Comparison of ENCODE assay signal across 8 cellular contexts in the genomic region with DNA sequence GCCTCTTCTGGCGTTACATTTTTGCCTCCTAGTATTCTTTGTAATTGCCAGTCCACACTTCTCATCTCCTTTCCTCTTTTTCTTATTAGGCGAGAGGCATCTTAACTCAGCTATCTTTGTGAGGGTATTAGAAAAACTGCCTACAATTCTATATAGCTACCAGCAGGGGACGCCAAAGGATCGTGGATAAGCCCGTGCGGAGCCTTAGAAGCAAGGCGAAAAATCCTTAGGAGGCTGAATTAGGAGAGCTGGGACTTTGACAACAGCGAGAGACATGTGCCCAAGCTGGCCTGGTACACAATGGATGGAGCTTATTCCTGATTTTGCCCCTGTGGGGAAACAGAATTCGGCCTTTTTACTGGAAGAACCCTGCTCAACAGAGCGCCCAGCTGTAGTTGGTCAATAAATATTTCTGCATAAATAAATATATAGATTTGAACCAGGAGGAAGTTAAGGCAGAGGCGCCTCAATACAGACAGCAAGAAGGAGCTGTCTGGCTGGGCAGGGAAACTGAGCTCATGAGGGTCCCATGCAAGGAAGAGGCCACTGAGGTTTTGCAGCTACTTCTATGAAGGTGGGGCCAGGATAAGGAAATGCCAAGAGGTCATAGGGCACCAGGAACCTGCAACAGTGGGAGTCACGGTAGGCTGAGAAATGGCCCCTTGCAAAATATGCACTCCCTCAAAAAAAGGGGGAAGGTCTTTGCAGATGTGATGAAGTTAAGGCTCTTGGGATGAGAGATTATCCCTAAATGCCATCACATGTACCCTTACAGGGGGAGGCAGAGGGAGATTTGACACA. TPM values are rescaled to one million over a fixed set of nuclear protein-coding genes. Genes with fewer than 3 reads are reported as not detected.
DNase-seq lines count a peak whose midpoint lies in the region; ATAC-seq, FAIRE-seq and TF ChIP-seq lines count a peak whose summit lies in the region.

No MANE protein-coding gene starts in this region.

- no peaks in the 10 kb centered on the region for H3K9me3 Mint-ChIP-seq in activated CD4-positive, alpha-beta memory T cell treated with anti-CD3 and anti-CD28 coated beads, Interleukin-2, amount 10 ng/mL, durations not matched to agents 7 days and 5 days

- H3K9me3 ChIP-seq in gastroesophageal sphincter (no peaks in the 10 kb centered on the region), pancreas (no peaks in the 10 kb centered on the region)

- H3K27ac Mint-ChIP-seq in activated CD4-positive, alpha-beta memory T cell treated with anti-CD3 and anti-CD28 coated beads, Interleukin-2, amount 10 ng/mL, durations not matched to agents 7 days and 5 days: no peak overlapping the region

- H3K27me3 Mint-ChIP-seq in activated CD4-positive, alpha-beta memory T cell treated with anti-CD3 and anti-CD28 coated beads, Interleukin-2, amount 10 ng/mL, durations not matched to agents 7 days and 5 days: no peaks in the 10 kb centered on the region

- no peak for TF ChIP-seq EP300 in gastroesophageal sphincter (IDR thresholded peaks at IDR 0.05)

- no peaks in the 10 kb centered on the region for H3K4me1 Mint-ChIP-seq in activated CD4-positive, alpha-beta memory T cell treated with anti-CD3 and anti-CD28 coated beads, Interleukin-2, amount 10 ng/mL, durations not matched to agents 7 days and 5 days

- H3K27ac ChIP-seq in gastroesophageal sphincter (no peak overlapping the region), pancreas (no peak overlapping the region)

- TF ChIP-seq POLR2A in gastroesophageal sphincter (IDR thresholded peaks at IDR 0.05): no peak

- peak; percentile 91 to 95 (median 92) for TF ChIP-seq CTCF in gastroesophageal sphincter (IDR thresholded peaks at IDR 0.05)
- peak; percentile 77 to 91 (median 82) for TF ChIP-seq CTCF in pancreas (IDR thresholded peaks at IDR 0.05)

- 13 to 43% methylated on average over 3 to 12 of the region's 12 CpGs for WGBS in gastroesophageal sphincter (ENCODE audit: low coverage in 1 of 2), 2 donors
- WGBS in pancreas, 2 donors: 6 to 9% methylated on average over 12 of the region's 12 CpGs

- H3K27me3 ChIP-seq in gastroesophageal sphincter (peaks cover 63% of the 10 kb centered on the region), pancreas (peaks cover 0 to 8% (median 3%) of the 10 kb centered on the region in 4 donors)

- H3K4me3 ChIP-seq in gastroesophageal sphincter: no peak overlapping the region
- no peak overlapping the region for H3K4me3 ChIP-seq in pancreas

- peak; percentile 77 for DNase-seq in DMS53 treated with DMSO at 0.1 percent for 48 hours (lab: John Stamatoyannopoulos, UW; ENCODE audit: unreplicated experiment)
- peak; percentile 41 to 76 for DNase-seq in NCI-H446 (lab: John Stamatoyannopoulos, UW)
- DNase-seq in activated CD4-positive, alpha-beta memory T cell treated with anti-CD3 and anti-CD28 coated beads, Interleukin-2, amount 10 ng/mL, durations not matched to agents 7 days and 5 days: peak; percentile 37
- peak in 3 of 6 donors; percentile 11 to 50 (median 20) for DNase-seq in pancreas

- H3K4me1 ChIP-seq in gastroesophageal sphincter (no peaks in the 10 kb centered on the region), pancreas (no peaks in the 10 kb centered on the region)

- H3K4me3 Mint-ChIP-seq in activated CD4-positive, alpha-beta memory T cell treated with anti-CD3 and anti-CD28 coated beads, Interleukin-2, amount 10 ng/mL, durations not matched to agents 7 days and 5 days: no peak overlapping the region

- no peak for FAIRE-seq in pancreas (lab: Jason Lieb, UNC)

- CTCF ChIA-PET in activated CD4-positive, alpha-beta memory T cell treated with anti-CD3 and anti-CD28 coated beads, Interleukin-2, amount 10 ng/mL, durations not matched to agents 7 days and 5 days (lab: Charles Lee): interaction anchor here (0.6 to 3.0 kb wide), 19 partner anchors 9 to 1939 kb away, joined by 3 to 64 read pairs (median 4); partner anchors contain the start of gene RBM19

- intact Hi-C loops in pancreas (cut with DNase I): loop anchor here in 2 of 3 donors (5.0 to 10.0 kb wide), 2 partner anchors 524 to 532 kb away; no protein-coding TSS in a partner anchor

- ATAC-seq in HG02973 (IDR thresholded peaks at IDR 0.05; ENCODE audit: unreplicated experiment): peak; percentile 66
- no peak for ATAC-seq in gastroesophageal sphincter
- peak; percentile 66 to 93 (median 86) for ATAC-seq in pancreas
- no peak for ATAC-seq in GM21825 (IDR thresholded peaks at IDR 0.05; ENCODE audit: unreplicated experiment)
- ATAC-seq in GM18520 (IDR thresholded peaks at IDR 0.05; ENCODE audit: unreplicated experiment): no peak

- no peaks in the 10 kb centered on the region for H3K36me3 Mint-ChIP-seq in activated CD4-positive, alpha-beta memory T cell treated with anti-CD3 and anti-CD28 coated beads, Interleukin-2, amount 10 ng/mL, durations not matched to agents 7 days and 5 days (ENCODE audit: low read depth)

- no peaks in the 10 kb centered on the region for H3K36me3 ChIP-seq in gastroesophageal sphincter
- no peaks in the 10 kb centered on the region for H3K36me3 ChIP-seq in pancreas

- POLR2A ChIA-PET in activated CD4-positive, alpha-beta memory T cell treated with anti-CD3 and anti-CD28 coated beads, Interleukin-2, amount 10 ng/mL, durations not matched to agents 7 days and 5 days (lab: Charles Lee): interaction anchor here (1.7 kb wide), 1 partner anchor 15 kb away, joined by 4 read pairs; the partner anchor contains the start of gene RBM19

RNA-seq across cellular contexts. Expression of gene RBM19, which starts 14.6 kb away (rescaled TPM):
- total RNA-seq in activated CD4-positive, alpha-beta memory T cell treated with anti-CD3 and anti-CD28 coated beads, Interleukin-2, amount 10 ng/mL, durations not matched to agents 7 days and 5 days: 10 to 100 TPM; 31.5 to 32.4 TPM
- total RNA-seq in gastroesophageal sphincter (10 to 100 TPM; 24.5 to 45.3 (median 33.9) TPM), pancreas (10 to 100 TPM; 13.9 to 20.1 (median 15.2) TPM)
- 10 to 100 TPM; 19.6 to 32.2 TPM for polyA plus RNA-seq in pancreas

Comparison
In these comparisons a context has a peak if more than half of its experiments do, and no peak if none do; other contexts are left out.
1. ATAC-seq: peak in HG02973 (single experiment) and pancreas (4 of 4); none in gastroesophageal sphincter (single experiment), GM21825 (single experiment) and GM18520 (single experiment).